ENCODE assay signal across 9 cellular contexts in the genomic region with DNA sequence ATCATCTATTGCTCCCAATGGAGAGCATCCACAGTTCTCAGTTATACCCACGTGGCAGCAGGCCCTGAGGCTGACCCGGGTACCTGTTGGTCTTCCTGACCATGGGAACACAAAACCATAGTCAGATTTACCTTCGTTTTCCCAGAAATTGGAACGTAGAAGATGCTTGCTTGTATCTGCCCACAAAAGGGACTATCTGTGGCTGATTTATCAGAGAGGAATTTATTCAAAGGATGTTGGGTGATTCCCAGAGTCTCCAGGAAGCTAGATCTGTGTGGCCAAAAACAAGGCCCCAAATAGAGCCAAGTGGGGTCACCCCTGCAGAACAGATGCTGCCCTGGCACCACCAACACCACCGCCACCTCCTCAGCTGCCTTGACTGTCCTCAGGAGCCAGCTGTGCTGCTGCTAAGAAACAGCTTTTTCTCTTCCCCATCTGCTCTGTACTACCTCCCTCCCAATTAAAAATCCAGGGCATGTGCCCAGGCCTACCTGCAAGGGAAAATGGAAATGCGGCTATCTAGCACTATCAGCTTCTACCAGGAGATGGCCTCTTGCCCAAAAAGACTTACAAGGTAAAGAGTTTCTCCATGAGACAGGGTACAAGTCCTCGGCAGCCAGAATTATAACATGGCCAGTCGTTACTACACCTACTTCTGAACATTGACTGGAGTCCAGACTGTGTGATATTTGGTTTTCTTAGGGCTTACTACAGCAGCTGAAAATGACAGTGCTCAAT.
DNase-seq lines count a peak whose midpoint lies in the region; ATAC-seq, FAIRE-seq and TF ChIP-seq lines count a peak whose summit lies in the region.
"Had no signal": no experiment of that assay in that cellular context is flagged by ENCODE, and none has a peak within 500 bp of the region (broad histone marks: within the 10 kb centered on the region; RNA-seq: fewer than 3 reads in every experiment).

No MANE protein-coding gene starts in this region.

- 61% methylated on average over 8 of the region's 8 CpGs for WGBS in suprapubic skin

- H3K9me3 Mint-ChIP-seq in naive thymus-derived CD8-positive, alpha-beta T cell, result no peaks in the 10 kb centered on the region

- no peaks in the 10 kb centered on the region for H3K27me3 Mint-ChIP-seq in naive thymus-derived CD8-positive, alpha-beta T cell

- intact Hi-C loops in Right ventricle myocardium superior (cut with DNase I), result loop anchor here (5.0 kb wide), 3 partner anchors 427 to 1192 kb away; a partner anchor contains a TSS

- no peak for DNase-seq in DND-41
- DNase-seq in LHCN-M2 (ENCODE audit: low read depth), result peak; percentile 58
- no peak for DNase-seq in adipocyte (ENCODE audit: low read depth)
- DNase-seq in naive thymus-derived CD8-positive, alpha-beta T cell, result no peak
- no peak for DNase-seq in suprapubic skin (ENCODE audit: low spot score in 2 of 2)
- no peak for DNase-seq in GM19239 (ENCODE audit: insufficient read length, low spot score)
- no peak for DNase-seq in Right ventricle myocardium superior

- no peak for FAIRE-seq in GM19239 (lab: Jason Lieb, UNC)

- H3K4me3 ChIP-seq in DND-41 (ENCODE audit: low read depth in 1 of 2, low read length in 2 of 2) (no peak overlapping the region), adipocyte (ENCODE audit: low read length) (no peak overlapping the region), suprapubic skin (no peak overlapping the region)
- H3K4me3 ChIP-seq: body of pancreas had no signal

- TF ChIP-seq CTCF in DND-41 (IDR thresholded peaks at IDR 0.05; ENCODE audit: borderline replicate concordance, extremely low read depth, low read length, poor library complexity, severe bottlenecking) (peak; percentile 54), suprapubic skin (IDR thresholded peaks at IDR 0.05) (no peak)

- H4K20me1 ChIP-seq in DND-41 (ENCODE audit: insufficient read depth, low read length), result no peaks in the 10 kb centered on the region

- no peaks in the 10 kb centered on the region for H3K36me3 ChIP-seq in DND-41 (ENCODE audit: insufficient read depth, low read length)
- no peaks in the 10 kb centered on the region for H3K36me3 ChIP-seq in adipocyte (ENCODE audit: control insufficient read depth, insufficient read depth, low read length, severe bottlenecking)
- H3K36me3 ChIP-seq in suprapubic skin, result no peaks in the 10 kb centered on the region

- H3K79me2 ChIP-seq in DND-41 (ENCODE audit: insufficient read depth, low read length), result no peaks in the 10 kb centered on the region

- no peak overlapping the region for H3K27ac ChIP-seq in DND-41 (ENCODE audit: low read length)
- H3K27ac ChIP-seq in suprapubic skin, result no peak overlapping the region

- POLR2A ChIA-PET in naive thymus-derived CD8-positive, alpha-beta T cell (lab: Charles Lee), result interaction anchor here (1.1 to 1.4 kb wide), 2 partner anchors 18 to 428 kb away, joined by 3 to 5 read pairs; a partner anchor contains a TSS

- TF ChIP-seq POLR2A in suprapubic skin (IDR thresholded peaks at IDR 0.05), result no peak

- H3K4me1 ChIP-seq in DND-41 (ENCODE audit: insufficient read depth, low read length) (peaks cover 14% of the 10 kb centered on the region), adipocyte (ENCODE audit: control insufficient read depth, insufficient read depth, low read length) (peaks cover 29% of the 10 kb centered on the region), suprapubic skin (peaks cover 17% of the 10 kb centered on the region)

- H3K27ac Mint-ChIP-seq in naive thymus-derived CD8-positive, alpha-beta T cell, result peak overlapping the region in 9 of 10 donors; percentile 22 to 75 (median 50)

- no peak for TF ChIP-seq EP300 in suprapubic skin (IDR thresholded peaks at IDR 0.05)

- H2AFZ ChIP-seq in DND-41 (ENCODE audit: low read depth, low read length), result no peak overlapping the region

- H3K9me3 ChIP-seq in DND-41 (ENCODE audit: insufficient read depth, low read length, severe bottlenecking) (no peaks in the 10 kb centered on the region), adipocyte (ENCODE audit: control insufficient read depth, low read length) (no peaks in the 10 kb centered on the region), suprapubic skin (no peaks in the 10 kb centered on the region)
- H3K9me3 ChIP-seq: body of pancreas had no signal

- peaks cover 0 to 6% (median 3%) of the 10 kb centered on the region in 4 donors for H3K4me1 Mint-ChIP-seq in naive thymus-derived CD8-positive, alpha-beta T cell

- H3K4me3 Mint-ChIP-seq in naive thymus-derived CD8-positive, alpha-beta T cell, result no peak overlapping the region

- ATAC-seq in DND-41 (ENCODE audit: insufficient read depth, low read depth) (peak; percentile 31; the same call in 1 of the 3 replicates), Right ventricle myocardium superior (ENCODE audit: poor library complexity) (no peak), HG03280 (IDR thresholded peaks at IDR 0.05; ENCODE audit: unreplicated experiment) (no peak)
- ATAC-seq in naive thymus-derived CD8-positive, alpha-beta T cell, result no peak
- ATAC-seq: body of pancreas had no signal

- H3K4me2 ChIP-seq in DND-41 (ENCODE audit: insufficient read depth, low read length), result no peak overlapping the region

- H3K36me3 Mint-ChIP-seq in naive thymus-derived CD8-positive, alpha-beta T cell, result no peaks in the 10 kb centered on the region

- H3K9ac ChIP-seq in DND-41 (ENCODE audit: low read depth, low read length) (no peak overlapping the region), adipocyte (ENCODE audit: low read length) (peak overlapping the region; percentile 53)

- H3K27me3 ChIP-seq in DND-41 (ENCODE audit: insufficient read depth, low read length, poor library complexity) (no peaks in the 10 kb centered on the region), adipocyte (replicated peaks; ENCODE audit: control insufficient read depth, insufficient read depth, low read length) (no peaks in the 10 kb centered on the region), suprapubic skin (no peaks in the 10 kb centered on the region)
- H3K27me3 ChIP-seq: body of pancreas had no signal
